Comparison of ENCODE assay signal across 32 cellular contexts in genomic region chr5:167790462-167791260, GRCh38.
DNase-seq lines count a peak whose midpoint lies in the region; ATAC-seq and TF ChIP-seq lines count a peak whose summit lies in the region.
"Had no signal": no experiment of that assay in that cellular context is flagged by ENCODE, and none has a peak within 500 bp of the region (broad histone marks: within the 10 kb centered on the region; RNA-seq: fewer than 3 reads in every experiment).

No MANE protein-coding gene starts in this region.

- H3K27ac Mint-ChIP-seq in activated T-cell treated with anti-CD3 and anti-CD28 coated beads, Interleukin-2, amount 50 U/mL, for 24 hours: no peak overlapping the region
- H3K27ac Mint-ChIP-seq: activated CD4-positive, alpha-beta memory T cell treated with anti-CD3 and anti-CD28 coated beads for 36 hours; activated T-helper 1 cell treated with anti-CD3 and anti-CD28 coated beads, Interleukin-12 subunit alpha, Interleukin-12 subunit beta, Interleukin-2, Interleukin-4 antibody, amounts not matched to agents 30 ng/mL and 10 ng/mL and 1 ng/mL, durations not matched to agents 14 hours and 24 hours and 36 hours; memory B cell; stimulated activated naive CD8-positive, alpha-beta T cell treated with anti-CD3 and anti-CD28 coated beads, Interleukin-15, amount 100 ng/mL, for 72 hours; T-helper 2 cell treated with Interferon-gamma antibody and Interleukin-4, amounts not matched to agents 5 μg/mL and 100 μg/mL, for 36 hours had no signal

- H3K27me3 Mint-ChIP-seq in activated T-cell treated with anti-CD3 and anti-CD28 coated beads, Interleukin-2, amount 50 U/mL, for 24 hours: no peaks in the 10 kb centered on the region
- H3K27me3 Mint-ChIP-seq: activated CD4-positive, alpha-beta memory T cell treated with anti-CD3 and anti-CD28 coated beads for 36 hours; memory B cell; stimulated activated naive CD8-positive, alpha-beta T cell treated with anti-CD3 and anti-CD28 coated beads, Interleukin-15, amount 100 ng/mL, for 72 hours had no signal

- no peak for TF ChIP-seq CTCF in osteoblast (IDR thresholded peaks at IDR 0.05; ENCODE audit: extremely low read depth, low read depth, low read length)

- no peaks in the 10 kb centered on the region for H3K4me1 Mint-ChIP-seq in activated T-cell treated with anti-CD3 and anti-CD28 coated beads, Interleukin-2, amount 50 U/mL, for 24 hours (ENCODE audit: low read depth)
- H3K4me1 Mint-ChIP-seq: memory B cell; stimulated activated naive CD8-positive, alpha-beta T cell treated with anti-CD3 and anti-CD28 coated beads, Interleukin-15, amount 100 ng/mL, for 72 hours had no signal

- peak; percentile 31 for DNase-seq in EH (ENCODE audit: low read depth)
- peak; percentile 79 for DNase-seq in amniotic epithelial cell (ENCODE audit: low read depth)
- DNase-seq in dedifferentiated amniotic fluid mesenchymal stem cell (ENCODE audit: extremely low spot score): peak; percentile 84
- DNase-seq in osteoblast (ENCODE audit: insufficient read length, low spot score, missing footprints): no peak
- no peak for DNase-seq in activated T-cell treated with anti-CD3 and anti-CD28 coated beads, Interleukin-2, amount 50 U/mL, for 48 hours
- no peak for DNase-seq in NCI-H748 treated with DMSO at 0.1 percent for 48 hours (lab: John Stamatoyannopoulos, UW)
- DNase-seq in activated T-cell treated with anti-CD3 and anti-CD28 coated beads, Interleukin-2, amount 50 U/mL, for 24 hours: no peak
- DNase-seq: activated CD4-positive, alpha-beta memory T cell treated with anti-CD3 and anti-CD28 coated beads for 36 hours; activated CD4-positive, alpha-beta T cell treated with anti-CD3 and anti-CD28 coated beads for 1 hour; activated naive CD4-positive, alpha-beta T cell treated with Interleukin-2 at 50 U/mL for 16 hours; adrenal gland; central memory CD4-positive, alpha-beta T cell; HCEC 1CT; hippocampal formation; NCI-H1417 treated with DMSO at 0.1 percent for 48 hours; NCI-H2081; NCI-H345; NCI-H774; pancreas; Right ventricle myocardium superior; stimulated activated CD4-positive, alpha-beta T cell treated with anti-CD3 and anti-CD28 coated beads, Interleukin-1b, Interleukin-23, amount 100 ng/mL, for 48 hours; stimulated activated naive CD8-positive, alpha-beta T cell treated with anti-CD3 and anti-CD28 coated beads, Interleukin-15, amount 100 ng/mL, for 72 hours; thyroid gland had no signal

- ATAC-seq in HG03342 (IDR thresholded peaks at IDR 0.05; ENCODE audit: unreplicated experiment): no peak
- ATAC-seq: gastroesophageal sphincter; Panc1; pancreas; stimulated activated naive CD8-positive, alpha-beta T cell treated with anti-CD3 and anti-CD28 coated beads, Interleukin-15, amount 100 ng/mL, for 72 hours had no signal

- no peaks in the 10 kb centered on the region for H3K79me2 ChIP-seq in osteoblast (ENCODE audit: insufficient read depth, low read length)

- no peaks in the 10 kb centered on the region for H3K36me3 ChIP-seq in osteoblast (ENCODE audit: insufficient read depth, low read length)
- H3K36me3 ChIP-seq: adrenal gland, esophagus muscularis mucosa, gastroesophageal sphincter, pancreas, thyroid gland had no signal

- H3K4me3 Mint-ChIP-seq in activated T-cell treated with anti-CD3 and anti-CD28 coated beads, Interleukin-2, amount 50 U/mL, for 24 hours: no peak overlapping the region
- H3K4me3 Mint-ChIP-seq: activated CD4-positive, alpha-beta memory T cell treated with anti-CD3 and anti-CD28 coated beads for 36 hours; activated T-helper 1 cell treated with anti-CD3 and anti-CD28 coated beads, Interleukin-12 subunit alpha, Interleukin-12 subunit beta, Interleukin-2, Interleukin-4 antibody, amounts not matched to agents 30 ng/mL and 10 ng/mL and 1 ng/mL, durations not matched to agents 14 hours and 24 hours and 36 hours; memory B cell; neural crest cell; stimulated activated naive CD8-positive, alpha-beta T cell treated with anti-CD3 and anti-CD28 coated beads, Interleukin-15, amount 100 ng/mL, for 72 hours; T-helper 2 cell treated with Interferon-gamma antibody and Interleukin-4, amounts not matched to agents 5 μg/mL and 100 μg/mL, for 36 hours had no signal

- peak overlapping the region; percentile 54 for H3K4me3 ChIP-seq in osteoblast (ENCODE audit: insufficient read depth, low read length)
- H3K4me3 ChIP-seq: adrenal gland, BLaER1, esophagus muscularis mucosa, gastroesophageal sphincter, pancreas, thyroid gland had no signal

- no peaks in the 10 kb centered on the region for H3K9me3 Mint-ChIP-seq in activated T-cell treated with anti-CD3 and anti-CD28 coated beads, Interleukin-2, amount 50 U/mL, for 24 hours
- H3K9me3 Mint-ChIP-seq: activated CD4-positive, alpha-beta memory T cell treated with anti-CD3 and anti-CD28 coated beads for 36 hours; activated T-helper 1 cell treated with anti-CD3 and anti-CD28 coated beads, Interleukin-12 subunit alpha, Interleukin-12 subunit beta, Interleukin-2, Interleukin-4 antibody, amounts not matched to agents 30 ng/mL and 10 ng/mL and 1 ng/mL, durations not matched to agents 14 hours and 24 hours and 36 hours; memory B cell; stimulated activated naive CD8-positive, alpha-beta T cell treated with anti-CD3 and anti-CD28 coated beads, Interleukin-15, amount 100 ng/mL, for 72 hours; T-helper 2 cell treated with Interferon-gamma antibody and Interleukin-4, amounts not matched to agents 5 μg/mL and 100 μg/mL, for 36 hours had no signal

- peak overlapping the region; percentile 78 for H3K4me2 ChIP-seq in osteoblast (ENCODE audit: insufficient read depth, low read length)
- H3K4me2 ChIP-seq: BLaER1 had no signal

- peak overlapping the region; percentile 88 for H3K27ac ChIP-seq in osteoblast (ENCODE audit: low read depth, low read length)
- H3K27ac ChIP-seq: adrenal gland, BLaER1, esophagus muscularis mucosa, gastroesophageal sphincter, pancreas, thyroid gland had no signal

- H3K27me3 ChIP-seq in osteoblast (ENCODE audit: insufficient read depth, low read length): no peaks in the 10 kb centered on the region
- H3K27me3 ChIP-seq: adrenal gland, BLaER1, esophagus muscularis mucosa, gastroesophageal sphincter, pancreas, thyroid gland had no signal

- H2AFZ ChIP-seq in osteoblast (ENCODE audit: low read length): peak overlapping the region; percentile 10

- no peaks in the 10 kb centered on the region for H3K9me3 ChIP-seq in osteoblast (ENCODE audit: low read depth, low read length)
- H3K9me3 ChIP-seq: adrenal gland, BLaER1, esophagus muscularis mucosa, gastroesophageal sphincter, pancreas, thyroid gland had no signal

- H4K20me1 ChIP-seq in osteoblast (ENCODE audit: insufficient read depth, low read length): no peaks in the 10 kb centered on the region

- H3K36me3 Mint-ChIP-seq in activated T-cell treated with anti-CD3 and anti-CD28 coated beads, Interleukin-2, amount 50 U/mL, for 24 hours (ENCODE audit: low read depth): no peaks in the 10 kb centered on the region
- H3K36me3 Mint-ChIP-seq: activated CD4-positive, alpha-beta memory T cell treated with anti-CD3 and anti-CD28 coated beads for 36 hours; memory B cell had no signal

- H3K4me1 ChIP-seq in osteoblast (ENCODE audit: insufficient read depth, low read length): peaks cover 15% of the 10 kb centered on the region
- H3K4me1 ChIP-seq: adrenal gland, BLaER1, gastroesophageal sphincter, thyroid gland had no signal

Comparison
In these comparisons a context has a peak if more than half of its experiments do, and no peak if none do; other contexts are left out.
1. DNase-seq: peak in EH (single experiment), amniotic epithelial cell (single experiment) and dedifferentiated amniotic fluid mesenchymal stem cell (single experiment); none in osteoblast (single experiment), activated T-cell treated with anti-CD3 and anti-CD28 coated beads, Interleukin-2, amount 50 U/mL, for 48 hours (0 of 2), NCI-H748 treated with DMSO at 0.1 percent for 48 hours (single experiment) and activated T-cell treated with anti-CD3 and anti-CD28 coated beads, Interleukin-2, amount 50 U/mL, for 24 hours (single experiment).